ENCODE assay signal across 32 cellular contexts in the genomic region with DNA sequence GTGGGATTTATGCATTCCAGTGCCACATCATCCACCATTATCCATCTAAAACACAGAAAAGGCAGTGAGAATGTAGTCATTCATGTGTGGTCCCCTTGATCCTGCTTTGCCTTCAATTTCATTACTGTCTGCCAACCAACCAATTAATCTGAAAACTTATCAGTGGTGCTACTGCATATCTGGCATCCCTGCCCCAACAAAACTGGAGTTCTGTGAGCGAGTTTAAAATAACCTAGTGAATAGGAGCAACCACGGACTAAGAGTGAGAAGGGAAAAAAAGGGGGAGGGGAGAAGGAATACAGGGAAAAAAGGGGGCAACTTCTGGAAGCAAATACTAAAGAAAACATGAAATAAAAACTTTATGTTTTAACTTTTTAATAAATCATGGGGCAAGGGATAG.
"Had no signal": no experiment of that assay in that cellular context is flagged by ENCODE, and none has a peak within 500 bp of the region (broad histone marks: within the 10 kb centered on the region; RNA-seq: fewer than 3 reads in every experiment).

No MANE protein-coding gene starts in this region.

- H3K27ac ChIP-seq: adrenal gland, body of pancreas, coronary artery, dorsolateral prefrontal cortex, WERI-Rb-1 had no signal

- H3K9me3 Mint-ChIP-seq: activated B cell treated with CpG ODN at 0.5 μM for 24 hours; activated CD8-positive, alpha-beta T cell treated with anti-CD3 and anti-CD28 coated beads for 36 hours; activated naive CD4-positive, alpha-beta T cell treated with anti-CD3 and anti-CD28 coated beads for 36 hours; activated naive CD8-positive, alpha-beta T cell treated with anti-CD3 and anti-CD28 coated beads for 36 hours; activated naive CD8-positive, alpha-beta T cell treated with anti-CD3 and anti-CD28 coated beads, Interleukin-2, amount 50 U/mL, for 24 hours; activated T-helper 1 cell treated with anti-CD3 and anti-CD28 coated beads, Interleukin-12 subunit alpha, Interleukin-12 subunit beta, Interleukin-2, Interleukin-4 antibody, amounts not matched to agents 30 ng/mL and 10 ng/mL and 1 ng/mL, durations not matched to agents 14 hours and 24 hours and 36 hours; activated T-helper 2 cell treated with anti-CD3 and anti-CD28 coated beads, Interferon-gamma antibody, Interleukin-2, Interleukin-4, amounts not matched to agents 10 μg/mL and 5 μg/mL and 100 μg/mL, durations not matched to agents 14 hours and 24 hours and 36 hours; central memory CD8-positive, alpha-beta T cell; dendritic cell treated with granulocyte-macrophage colony-stimulating factor and Interleukin-4, amounts not matched to agents 40 ng/mL and 50 ng/mL, for 4 days; endodermal cell; T-cell; T-helper 1 cell treated with Interleukin-12 subunit alpha and Interleukin-12 subunit beta and Interleukin-4 antibody, amounts not matched to agents 30 μg/mL and 1 μg/mL, for 36 hours had no signal

- H3K4me1 Mint-ChIP-seq: activated B cell treated with CpG ODN at 0.5 μM for 24 hours; activated naive CD4-positive, alpha-beta T cell treated with anti-CD3 and anti-CD28 coated beads, Interleukin-2, amount 50 U/mL, for 24 hours; activated naive CD8-positive, alpha-beta T cell treated with anti-CD3 and anti-CD28 coated beads for 36 hours; activated naive CD8-positive, alpha-beta T cell treated with anti-CD3 and anti-CD28 coated beads, Interleukin-2, amount 50 U/mL, for 24 hours; central memory CD8-positive, alpha-beta T cell; T-cell had no signal

- H3K27ac Mint-ChIP-seq: activated B cell treated with CpG ODN at 0.5 μM for 24 hours; activated CD8-positive, alpha-beta T cell treated with anti-CD3 and anti-CD28 coated beads for 36 hours; activated naive CD4-positive, alpha-beta T cell treated with anti-CD3 and anti-CD28 coated beads for 36 hours; activated naive CD4-positive, alpha-beta T cell treated with anti-CD3 and anti-CD28 coated beads, Interleukin-2, amount 50 U/mL, for 24 hours; activated naive CD8-positive, alpha-beta T cell treated with anti-CD3 and anti-CD28 coated beads for 36 hours; activated naive CD8-positive, alpha-beta T cell treated with anti-CD3 and anti-CD28 coated beads, Interleukin-2, amount 50 U/mL, for 24 hours; activated T-helper 1 cell treated with anti-CD3 and anti-CD28 coated beads, Interleukin-12 subunit alpha, Interleukin-12 subunit beta, Interleukin-2, Interleukin-4 antibody, amounts not matched to agents 30 ng/mL and 10 ng/mL and 1 ng/mL, durations not matched to agents 14 hours and 24 hours and 36 hours; activated T-helper 2 cell treated with anti-CD3 and anti-CD28 coated beads, Interferon-gamma antibody, Interleukin-2, Interleukin-4, amounts not matched to agents 10 μg/mL and 5 μg/mL and 100 μg/mL, durations not matched to agents 14 hours and 24 hours and 36 hours; dendritic cell treated with granulocyte-macrophage colony-stimulating factor and Interleukin-4, amounts not matched to agents 40 ng/mL and 50 ng/mL, for 4 days; endodermal cell; T-cell; T-helper 1 cell treated with Interleukin-12 subunit alpha and Interleukin-12 subunit beta and Interleukin-4 antibody, amounts not matched to agents 30 μg/mL and 1 μg/mL, for 36 hours had no signal

- ATAC-seq: activated CD4-positive, CD25-positive, alpha-beta regulatory T cell treated with anti-CD3 and anti-CD28 coated beads, Interleukin-2, amount 50 U/mL, for 24 hours; activated CD8-positive, alpha-beta T cell treated with anti-CD3 and anti-CD28 coated beads for 36 hours; activated naive CD8-positive, alpha-beta T cell treated with anti-CD3 and anti-CD28 coated beads, Interleukin-2, amount 50 U/mL, for 24 hours; activated T-cell treated with anti-CD3 and anti-CD28 coated beads, Interleukin-2, amount 50 U/mL, for 4 hours; body of pancreas; esophagus mucosa; T-cell had no signal

- H3K36me3 ChIP-seq: adrenal gland, WERI-Rb-1 had no signal

- H3K4me1 ChIP-seq: adrenal gland, body of pancreas had no signal

- H3K4me3 ChIP-seq: adrenal gland, body of pancreas, coronary artery, dorsolateral prefrontal cortex had no signal

- H3K9me3 ChIP-seq: adrenal gland, body of pancreas had no signal

- H3K27me3 Mint-ChIP-seq: activated B cell treated with CpG ODN at 0.5 μM for 24 hours; activated CD8-positive, alpha-beta T cell treated with anti-CD3 and anti-CD28 coated beads for 36 hours; activated naive CD8-positive, alpha-beta T cell treated with anti-CD3 and anti-CD28 coated beads, Interleukin-2, amount 50 U/mL, for 24 hours; central memory CD8-positive, alpha-beta T cell; dendritic cell treated with granulocyte-macrophage colony-stimulating factor and Interleukin-4, amounts not matched to agents 40 ng/mL and 50 ng/mL, for 4 days; T-cell had no signal

- H3K4me3 Mint-ChIP-seq: activated B cell treated with CpG ODN at 0.5 μM for 24 hours; activated CD8-positive, alpha-beta T cell treated with anti-CD3 and anti-CD28 coated beads for 36 hours; activated naive CD4-positive, alpha-beta T cell treated with anti-CD3 and anti-CD28 coated beads for 36 hours; activated naive CD4-positive, alpha-beta T cell treated with anti-CD3 and anti-CD28 coated beads, Interleukin-2, amount 50 U/mL, for 24 hours; activated naive CD8-positive, alpha-beta T cell treated with anti-CD3 and anti-CD28 coated beads for 36 hours; activated naive CD8-positive, alpha-beta T cell treated with anti-CD3 and anti-CD28 coated beads, Interleukin-2, amount 50 U/mL, for 24 hours; activated T-cell treated with anti-CD3 and anti-CD28 coated beads, Interleukin-2, amount 50 U/mL, for 4 hours; activated T-helper 1 cell treated with anti-CD3 and anti-CD28 coated beads, Interleukin-12 subunit alpha, Interleukin-12 subunit beta, Interleukin-2, Interleukin-4 antibody, amounts not matched to agents 30 ng/mL and 10 ng/mL and 1 ng/mL, durations not matched to agents 14 hours and 24 hours and 36 hours; central memory CD8-positive, alpha-beta T cell; dendritic cell treated with granulocyte-macrophage colony-stimulating factor and Interleukin-4, amounts not matched to agents 40 ng/mL and 50 ng/mL, for 4 days; endodermal cell; T-cell; T-helper 1 cell treated with Interleukin-12 subunit alpha and Interleukin-12 subunit beta and Interleukin-4 antibody, amounts not matched to agents 30 μg/mL and 1 μg/mL, for 36 hours had no signal

- H3K36me3 Mint-ChIP-seq: activated naive CD4-positive, alpha-beta T cell treated with anti-CD3 and anti-CD28 coated beads, Interleukin-2, amount 50 U/mL, for 24 hours; activated naive CD8-positive, alpha-beta T cell treated with anti-CD3 and anti-CD28 coated beads for 36 hours; T-cell had no signal

- DNase-seq: activated B cell treated with CpG ODN at 0.5 μM for 24 hours; activated CD4-positive, alpha-beta T cell treated with anti-CD3 and anti-CD28 coated beads for 48 hours; activated CD4-positive, alpha-beta T cell treated with anti-CD3 and anti-CD28 coated beads, Interleukin-2, amount 50 U/mL, for 1 hour; activated CD4-positive, alpha-beta T cell treated with anti-CD3 and anti-CD28 coated beads, Interleukin-2, amount 50 U/mL, for 48 hours; activated CD8-positive, alpha-beta memory T cell treated with anti-CD3 and anti-CD28 coated beads for 24 hours; activated CD8-positive, alpha-beta T cell treated with anti-CD3 and anti-CD28 coated beads for 36 hours; activated effector memory CD4-positive, alpha-beta T cell treated with anti-CD3 and anti-CD28 coated beads, Interleukin-2, amount 50 U/mL, for 16 hours; activated naive CD4-positive, alpha-beta T cell treated with anti-CD3 and anti-CD28 coated beads for 36 hours; activated naive CD8-positive, alpha-beta T cell treated with anti-CD3 and anti-CD28 coated beads for 36 hours; activated naive CD8-positive, alpha-beta T cell treated with anti-CD3 and anti-CD28 coated beads, Interleukin-2, amount 50 U/mL, for 24 hours; activated T-cell treated with anti-CD3 and anti-CD28 coated beads, Interleukin-2, amount 50 U/mL, for 4 hours; adrenal gland; amygdala; aorta; body of pancreas; dorsolateral prefrontal cortex; effector memory CD4-positive, alpha-beta T cell; endodermal cell; foreskin fibroblast; head of caudate nucleus; T-cell; T-helper 9 cell; WERI-Rb-1 had no signal

- H3K27me3 ChIP-seq: adrenal gland, body of pancreas had no signal
